Comparison of ENCODE assay signal across 8 cellular contexts in the genomic region with DNA sequence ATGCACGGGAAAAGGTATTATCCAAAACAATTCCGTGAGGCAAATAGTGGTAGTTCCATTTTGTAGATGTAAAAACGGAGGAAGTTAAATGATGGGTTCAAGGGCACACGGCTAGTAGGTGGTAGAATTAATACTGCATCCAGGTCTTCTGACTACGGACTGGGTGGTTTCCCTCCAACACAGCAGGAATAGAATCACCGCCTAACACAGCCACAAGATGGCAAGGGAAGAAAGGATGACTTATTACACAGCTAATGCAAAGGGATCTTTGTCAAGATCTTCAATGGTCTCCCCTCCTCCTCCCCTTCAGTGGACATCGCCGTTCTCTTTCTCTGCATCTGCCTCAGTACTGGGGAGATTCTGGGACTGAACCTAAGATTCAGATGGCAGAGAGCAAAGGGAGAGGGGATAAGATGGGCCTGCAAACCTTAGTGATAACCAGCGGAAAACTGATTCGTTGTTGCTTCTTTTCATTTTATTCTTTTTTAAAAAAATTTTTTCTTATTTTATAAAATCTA. TPM values are rescaled to one million over a fixed set of nuclear protein-coding genes. Genes with fewer than 3 reads are reported as not detected.
DNase-seq lines count a peak whose midpoint lies in the region; ATAC-seq and TF ChIP-seq lines count a peak whose summit lies in the region.

No MANE protein-coding gene starts in this region.

- H3K27ac ChIP-seq in neuronal stem cell (replicated peaks; ENCODE audit: low read length), result no peak overlapping the region

- no CpG with 5 or more reads among the region's 10 CpGs for WGBS in neuronal stem cell (ENCODE audit: extremely low coverage in 2 of 2, insufficient read length in 2 of 2, insufficient replicate concordance in 1 of 2), 2 donors

- H3K4me3 ChIP-seq in neuronal stem cell (ENCODE audit: low read length in 2 of 2), result peak overlapping the region; percentile 63 to 96

- H4K91ac ChIP-seq in neuronal stem cell (ENCODE audit: low read depth, low read length, poor library complexity), result no peak overlapping the region

- POLR2A ChIA-PET in activated CD4-positive, alpha-beta memory T cell treated with anti-CD3 and anti-CD28 coated beads for 36 hours (lab: Charles Lee), result interaction anchor here (1.0 to 1.5 kb wide), 3 partner anchors 13 to 89 kb away, joined by 4 to 11 read pairs (median 5); partner anchors contain the start of gene CDV3

- no peaks in the 10 kb centered on the region for H3K27me3 ChIP-seq in neuronal stem cell (ENCODE audit: control insufficient read depth in 3 of 3, insufficient read depth in 3 of 3, low read depth in 1 of 3, low read length in 3 of 3)

- H3K18ac ChIP-seq in neuronal stem cell (ENCODE audit: low read length), result no peak overlapping the region

- no peak overlapping the region for H3K4ac ChIP-seq in neuronal stem cell (ENCODE audit: low read length)

- peaks cover 7 to 11% of the 10 kb centered on the region in 2 donors for H3K4me1 ChIP-seq in neuronal stem cell (ENCODE audit: control insufficient read depth in 2 of 2, insufficient read depth in 1 of 2, low read depth in 1 of 2, low read length in 2 of 2)

- peaks cover 30% of the 10 kb centered on the region for H3K36me3 Mint-ChIP-seq in activated CD4-positive, alpha-beta memory T cell treated with anti-CD3 and anti-CD28 coated beads for 36 hours

- ATAC-seq in HG02642 (IDR thresholded peaks at IDR 0.05; ENCODE audit: poor library complexity, unreplicated experiment), result peak; percentile 51

- H2AFZ ChIP-seq in neuronal stem cell (ENCODE audit: low read length), result peak overlapping the region; percentile 94

- H2AK5ac ChIP-seq in neuronal stem cell (ENCODE audit: low read depth, low read length), result no peak overlapping the region

- CTCF ChIA-PET in activated CD4-positive, alpha-beta memory T cell treated with anti-CD3 and anti-CD28 coated beads for 36 hours (lab: Charles Lee), result interaction anchor here (0.6 to 2.7 kb wide), 5 partner anchors 13 to 936 kb away, joined by 3 to 6 read pairs (median 6); no protein-coding TSS in a partner anchor

- no peak overlapping the region for H3K23ac ChIP-seq in neuronal stem cell (ENCODE audit: low read depth, low read length, poor library complexity)

- H3K9me3 Mint-ChIP-seq in activated CD4-positive, alpha-beta memory T cell treated with anti-CD3 and anti-CD28 coated beads for 36 hours, result no peaks in the 10 kb centered on the region

- no peak overlapping the region for H3K14ac ChIP-seq in neuronal stem cell (ENCODE audit: low read length)

- H3K4me2 ChIP-seq in neuronal stem cell (ENCODE audit: insufficient read depth, low read length, poor library complexity, severe bottlenecking), result peak overlapping the region; percentile 79

- no peak overlapping the region for H2BK5ac ChIP-seq in neuronal stem cell (ENCODE audit: low read length)

- no peak overlapping the region for H4K8ac ChIP-seq in neuronal stem cell (ENCODE audit: low read depth, low read length)

- H3K36me3 ChIP-seq in neuronal stem cell (replicated peaks in 1 of 2; ENCODE audit: control insufficient read depth in 2 of 2, insufficient read depth in 2 of 2, low read length in 2 of 2), result peaks cover 3 to 31% of the 10 kb centered on the region in 2 donors

- no peaks in the 10 kb centered on the region for H3K9me3 ChIP-seq in neuronal stem cell (replicated peaks in 1 of 2; ENCODE audit: control insufficient read depth in 2 of 2, insufficient read depth in 1 of 2, low read depth in 1 of 2, low read length in 2 of 2)

- no peaks in the 10 kb centered on the region for H3K27me3 Mint-ChIP-seq in activated CD4-positive, alpha-beta memory T cell treated with anti-CD3 and anti-CD28 coated beads for 36 hours

- intact Hi-C loops in activated CD4-positive, alpha-beta memory T cell treated with anti-CD3 and anti-CD28 coated beads for 36 hours (cut with micrococcal nuclease), result loop anchor here (1.0 to 5.0 kb wide), 7 partner anchors 89 to 824 kb away; partner anchors contain the start of genes CDV3, CEP63 and SRPRB

- TF ChIP-seq CTCF in GM10266 (IDR thresholded peaks at IDR 0.05; ENCODE audit: control insufficient read depth, insufficient read depth, low read depth, missing control alignments), result no peak

- DNase-seq in A172 (ENCODE audit: low spot score) (peak; percentile 71), GM10266 (ENCODE audit: extremely low spot score) (peak; percentile 60), NCI-H1930 (lab: John Stamatoyannopoulos, UW) (peak; percentile 10 to 34), foreskin melanocyte (peak; percentile 28), neuronal stem cell (ENCODE audit: low spot score) (no peak), T-helper 9 cell (no peak)
- DNase-seq in activated CD4-positive, alpha-beta memory T cell treated with anti-CD3 and anti-CD28 coated beads for 36 hours, result peak; percentile 54

- H3K79me1 ChIP-seq in neuronal stem cell (ENCODE audit: low read depth, low read length), result peaks cover 3% of the 10 kb centered on the region

- peaks cover 32% of the 10 kb centered on the region for H3K4me1 Mint-ChIP-seq in activated CD4-positive, alpha-beta memory T cell treated with anti-CD3 and anti-CD28 coated beads for 36 hours (ENCODE audit: low read depth)

- H3K9ac ChIP-seq in neuronal stem cell (ENCODE audit: low read depth, low read length, poor library complexity), result no peak overlapping the region

- H2BK15ac ChIP-seq in neuronal stem cell (ENCODE audit: low read length), result no peak overlapping the region

- peak overlapping the region; percentile 98 for H3K27ac Mint-ChIP-seq in activated CD4-positive, alpha-beta memory T cell treated with anti-CD3 and anti-CD28 coated beads for 36 hours

- H2BK12ac ChIP-seq in neuronal stem cell (ENCODE audit: low read length), result no peak overlapping the region

- peak overlapping the region; percentile 98 for H3K4me3 Mint-ChIP-seq in activated CD4-positive, alpha-beta memory T cell treated with anti-CD3 and anti-CD28 coated beads for 36 hours

- no peak overlapping the region for H2BK120ac ChIP-seq in neuronal stem cell (ENCODE audit: low read depth, low read length)

RNA-seq across cellular contexts. Expression of gene TOPBP1, which starts 0.6 kb away (rescaled TPM):
- 70.8 and 73.0 TPM in 2 replicates for total RNA-seq in A172 (2014; rRNA removed; shearing (Covaris generic))
- 10 to 100 TPM; 73.9 to 79.1 TPM for total RNA-seq in activated CD4-positive, alpha-beta memory T cell treated with anti-CD3 and anti-CD28 coated beads for 36 hours
- 27.2 TPM for polyA plus RNA-seq in neuronal stem cell (2013, experiment 1 of 2)
- 26.9 TPM for polyA plus RNA-seq in neuronal stem cell (2013, experiment 2 of 2)

Comparison
In these comparisons a context has a peak if more than half of its experiments do, and no peak if none do; other contexts are left out.
1. DNase-seq: peak in A172 (single experiment), GM10266 (single experiment), NCI-H1930 (2 of 2), activated CD4-positive, alpha-beta memory T cell treated with anti-CD3 and anti-CD28 coated beads for 36 hours (single experiment) and foreskin melanocyte (single experiment); none in neuronal stem cell (single experiment) and T-helper 9 cell (single experiment).